17 cellular contexts compared by ENCODE assay signal in the genomic region with DNA sequence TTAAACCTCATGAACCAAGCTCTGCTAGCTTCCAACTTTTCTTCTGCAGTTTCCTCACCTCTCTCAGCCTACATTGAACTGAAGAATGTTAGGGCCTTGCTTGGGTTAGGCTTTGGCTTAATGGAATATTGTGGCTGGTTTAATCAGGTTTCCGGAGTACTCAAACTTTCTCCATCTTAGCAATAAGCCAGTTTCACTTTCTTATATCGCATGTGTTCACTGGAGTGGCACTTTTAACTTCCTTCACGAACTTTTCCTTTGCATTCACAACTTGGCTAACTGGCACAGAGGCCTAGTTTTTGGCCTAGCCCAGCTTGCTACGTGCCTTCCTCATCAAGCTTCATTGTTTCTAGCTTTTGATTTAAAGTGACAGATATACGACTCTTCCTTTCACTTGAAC.
DNase-seq lines count a peak whose midpoint lies in the region; ATAC-seq and TF ChIP-seq lines count a peak whose summit lies in the region.
"Had no signal": no experiment of that assay in that cellular context is flagged by ENCODE, and none has a peak within 500 bp of the region (broad histone marks: within the 10 kb centered on the region; RNA-seq: fewer than 3 reads in every experiment).

No MANE protein-coding gene starts in this region.

- H3K4me2 ChIP-seq in OCI-LY3 (ENCODE audit: low read length), result peak overlapping the region; percentile 34

- H3K27me3 ChIP-seq in ACC112 (ENCODE audit: insufficient read depth, low read length) (peaks cover 3% of the 10 kb centered on the region; the same call in 1 of the 2 replicates), OCI-LY3 (ENCODE audit: low read depth, low read length) (no peaks in the 10 kb centered on the region)

- no peaks in the 10 kb centered on the region for H3K27me3 Mint-ChIP-seq in memory B cell
- peaks cover 5% of the 10 kb centered on the region for H3K27me3 Mint-ChIP-seq in activated T-helper 17 cell treated with anti-CD3 and anti-CD28 coated beads, Interleukin-2, amount 50 U/mL, for 72 hours

- H3K4me1 ChIP-seq in ACC112 (ENCODE audit: control insufficient read depth, insufficient read depth, low read length, unreplicated experiment), result no peaks in the 10 kb centered on the region
- H3K4me1 ChIP-seq in OCI-LY3 (ENCODE audit: low read length), result peaks cover 11% of the 10 kb centered on the region; the same call in 1 of the 2 replicates
- H3K4me1 ChIP-seq: HAP-1 had no signal

- H3K4me3 ChIP-seq in ACC112 (ENCODE audit: low read depth, low read length) (peak overlapping the region; percentile 49; the same call in 1 of the 2 replicates), OCI-LY3 (ENCODE audit: low read length) (peak overlapping the region; percentile 4; the same call in 1 of the 2 replicates)
- H3K4me3 ChIP-seq: HAP-1 had no signal

- H3K9me3 ChIP-seq in OCI-LY3 (ENCODE audit: insufficient read depth, low read length), result no peaks in the 10 kb centered on the region
- H3K9me3 ChIP-seq: HAP-1 had no signal

- no peaks in the 10 kb centered on the region for H3K79me2 ChIP-seq in ACC112 (ENCODE audit: control insufficient read depth, insufficient read depth, low read length, unreplicated experiment)
- no peaks in the 10 kb centered on the region for H3K79me2 ChIP-seq in OCI-LY3 (ENCODE audit: low read length)

- H3K4me3 Mint-ChIP-seq in memory B cell, result peak overlapping the region; percentile 80
- H3K4me3 Mint-ChIP-seq in activated T-helper 17 cell treated with anti-CD3 and anti-CD28 coated beads, Interleukin-2, amount 50 U/mL, for 72 hours, result no peak overlapping the region
- H3K4me3 Mint-ChIP-seq: CD14-positive monocyte had no signal

- H4K20me1 ChIP-seq in OCI-LY3 (ENCODE audit: insufficient read depth, low read length), result no peaks in the 10 kb centered on the region

- peak overlapping the region; percentile 99 for H3K27ac Mint-ChIP-seq in memory B cell
- no peak overlapping the region for H3K27ac Mint-ChIP-seq in activated T-helper 17 cell treated with anti-CD3 and anti-CD28 coated beads, Interleukin-2, amount 50 U/mL, for 72 hours
- H3K27ac Mint-ChIP-seq: CD14-positive monocyte had no signal

- TF ChIP-seq CTCF in OCI-LY3 (IDR thresholded peaks at IDR 0.05; ENCODE audit: low read depth, low read length), result no peak

- ATAC-seq in GM18868 (IDR thresholded peaks at IDR 0.05; ENCODE audit: unreplicated experiment) (peak; percentile 50), memory B cell (ENCODE audit: low read depth) (peak; percentile 77)
- no peak for ATAC-seq in activated T-helper 17 cell treated with anti-CD3 and anti-CD28 coated beads, Interleukin-2, amount 50 U/mL, for 72 hours (replicated peaks)

- peaks cover 41% of the 10 kb centered on the region for H3K4me1 Mint-ChIP-seq in memory B cell
- no peaks in the 10 kb centered on the region for H3K4me1 Mint-ChIP-seq in activated T-helper 17 cell treated with anti-CD3 and anti-CD28 coated beads, Interleukin-2, amount 50 U/mL, for 72 hours
- H3K4me1 Mint-ChIP-seq: CD14-positive monocyte had no signal

- H3K36me3 ChIP-seq in ACC112 (ENCODE audit: insufficient read depth, low read length), result no peaks in the 10 kb centered on the region
- no peaks in the 10 kb centered on the region for H3K36me3 ChIP-seq in OCI-LY3 (replicated peaks; ENCODE audit: low read depth, low read length)
- H3K36me3 ChIP-seq: HAP-1 had no signal

- no peak overlapping the region for H3K9ac ChIP-seq in OCI-LY3 (ENCODE audit: low read length)

- peaks cover 4% of the 10 kb centered on the region for H3K36me3 Mint-ChIP-seq in memory B cell
- no peaks in the 10 kb centered on the region for H3K36me3 Mint-ChIP-seq in activated T-helper 17 cell treated with anti-CD3 and anti-CD28 coated beads, Interleukin-2, amount 50 U/mL, for 72 hours (ENCODE audit: low read depth)
- H3K36me3 Mint-ChIP-seq: CD14-positive monocyte had no signal

- H3K27ac ChIP-seq in ACC112 (ENCODE audit: low read depth, low read length) (no peak overlapping the region), OCI-LY3 (ENCODE audit: low read length) (no peak overlapping the region)

- DNase-seq in memory B cell (ENCODE audit: low spot score in 2 of 2) (peak in 1 of 2 donors; percentile 43), GM19238 (ENCODE audit: insufficient read length, low spot score) (no peak), NCI-H1930 (lab: John Stamatoyannopoulos, UW) (no peak)
- no peak for DNase-seq in stimulated activated CD4-positive, alpha-beta T cell treated with anti-CD3 and anti-CD28 coated beads, Interleukin-2, amount 100 ng/mL, for 48 hours
- DNase-seq: 8988T, COR-L47, KBM-7, NCI-H1092 treated with DMSO at 0.1 percent for 48 hours, NCI-H187, NCI-H2171, NCI-H774 had no signal

- peaks cover 5% of the 10 kb centered on the region for H3K9me3 Mint-ChIP-seq in memory B cell
- H3K9me3 Mint-ChIP-seq in activated T-helper 17 cell treated with anti-CD3 and anti-CD28 coated beads, Interleukin-2, amount 50 U/mL, for 72 hours, result no peaks in the 10 kb centered on the region

- H2AFZ ChIP-seq in ACC112 (ENCODE audit: low read length, unreplicated experiment) (peak overlapping the region; percentile 68), OCI-LY3 (ENCODE audit: low read depth, low read length) (no peak overlapping the region; the same call in 1 of the 2 replicates)
